8 cellular contexts compared by ENCODE assay signal in genomic region chr4:140012688-140013087, GRCh38.
DNase-seq lines count a peak whose midpoint lies in the region; ATAC-seq, FAIRE-seq and TF ChIP-seq lines count a peak whose summit lies in the region.

No MANE protein-coding gene starts in this region.

- ATAC-seq in GM23338: peak; percentile 97
- peak; percentile 98 for ATAC-seq in left lobe of liver
- ATAC-seq in GM21717 (IDR thresholded peaks at IDR 0.05; ENCODE audit: unreplicated experiment): no peak

- 0 out of 2 replicates have a peak, but pooled peaks cover 11% of the 10 kb centered on the region for H3K4me1 ChIP-seq in GM23338 (ENCODE audit: insufficient read depth)

- no peaks in the 10 kb centered on the region for H4K20me1 ChIP-seq in GM23338 (replicated peaks; ENCODE audit: insufficient read depth)

- no peaks in the 10 kb centered on the region for H3K27me3 ChIP-seq in GM23338 (ENCODE audit: insufficient read depth)

- H3K27me3 Mint-ChIP-seq in GM23338 (ENCODE audit: insufficient read depth, low read depth, poor library complexity): no peaks in the 10 kb centered on the region

- H2AFZ ChIP-seq in GM23338: no peak overlapping the region

- H3K27ac Mint-ChIP-seq in GM23338: no peak overlapping the region

- H3K4me3 Mint-ChIP-seq in GM23338: no peak overlapping the region

- H3K79me2 ChIP-seq in GM23338 (replicated peaks; ENCODE audit: insufficient read depth): no peaks in the 10 kb centered on the region

- TF ChIP-seq CTCF in C4-2B (conservative IDR thresholded peaks at IDR 0.05) (peak; percentile 65), GM23338 (conservative IDR thresholded peaks at IDR 0.05; ENCODE audit: low read depth in 2 of 2) (peak; percentile 83 to 92)

- H3K4me3 ChIP-seq in GM23338: no peak overlapping the region

- no peak overlapping the region for H3K4me2 ChIP-seq in GM23338

- FAIRE-seq in colon (lab: Jason Lieb, UNC): peak; percentile 49

- H3K4me1 Mint-ChIP-seq in GM23338: peaks cover 11% of the 10 kb centered on the region

- H3K9me2 ChIP-seq in GM23338 (ENCODE audit: insufficient read depth): no peaks in the 10 kb centered on the region

- H3K36me3 ChIP-seq in GM23338 (ENCODE audit: insufficient read depth): no peaks in the 10 kb centered on the region

- no peaks in the 10 kb centered on the region for H3K36me3 Mint-ChIP-seq in GM23338 (ENCODE audit: low read depth)

- peak; percentile 82 for DNase-seq in GM23338 (ENCODE audit: low spot score)
- DNase-seq in NCI-H2196 (lab: John Stamatoyannopoulos, UW; ENCODE audit: unreplicated experiment): peak; percentile 69
- peak; percentile 55 for DNase-seq in activated CD4-positive, alpha-beta T cell treated with anti-CD3 and anti-CD28 coated beads for 48 hours
- DNase-seq in left lobe of liver (ENCODE audit: low spot score): peak; percentile 64
- peak; percentile 18 to 37 (median 34) for DNase-seq in stimulated activated CD4-positive, alpha-beta T cell treated with anti-CD3 and anti-CD28 coated beads, TNF-alpha, amount 100 ng/mL, for 24 hours (ENCODE audit: low read depth in 3 of 3)

- no peaks in the 10 kb centered on the region for H3F3A ChIP-seq in GM23338 (replicated peaks; ENCODE audit: low read depth)

- H3K9me3 Mint-ChIP-seq in GM23338: peaks cover 3% of the 10 kb centered on the region; the same call in 2 of the 3 replicates

- H3K27ac ChIP-seq in C4-2B (no peak overlapping the region; the same call in 1 of the 2 replicates), GM23338 (ENCODE audit: low read depth) (no peak overlapping the region)

TF ChIP-seq in GM23338, 12 proteins besides CTCF, POLR2A, EP300 and RAD21:
- no peak for TF ChIP-seq REST (IDR thresholded peaks at IDR 0.05; ENCODE audit: unreplicated experiment)
- no peak for TF ChIP-seq ZNF331 (CRISPR knock-in tag; IDR thresholded peaks at IDR 0.05; ENCODE audit: low read depth)
- TF ChIP-seq NANOG (IDR thresholded peaks at IDR 0.05; ENCODE audit: borderline replicate concordance): no peak
- no peak for TF ChIP-seq ETS1 (IDR thresholded peaks at IDR 0.05)
- no peak for TF ChIP-seq CREB1 (CRISPR knock-in tag; IDR thresholded peaks at IDR 0.05; ENCODE audit: low read depth)
- no peak for TF ChIP-seq POLR2AphosphoS5 (IDR thresholded peaks at IDR 0.05; ENCODE audit: low read depth)
- no peak for TF ChIP-seq EZH2phosphoT487 (IDR thresholded peaks at IDR 0.05; ENCODE audit: unreplicated experiment)
- TF ChIP-seq JUNB (IDR thresholded peaks at IDR 0.05; ENCODE audit: unreplicated experiment): no peak
- TF ChIP-seq ZNF114 (CRISPR knock-in tag; IDR thresholded peaks at IDR 0.05): no peak
- no peak for TF ChIP-seq STAT1 (IDR thresholded peaks at IDR 0.05; ENCODE audit: unreplicated experiment)
- TF ChIP-seq ZNF462 (CRISPR knock-in tag; IDR thresholded peaks at IDR 0.05): no peak
- no peak for TF ChIP-seq EZH2 (IDR thresholded peaks at IDR 0.05; ENCODE audit: low read depth, unreplicated experiment)
TF ChIP-seq in GM23338: peak in this region for 0.
